In the genomic region with DNA sequence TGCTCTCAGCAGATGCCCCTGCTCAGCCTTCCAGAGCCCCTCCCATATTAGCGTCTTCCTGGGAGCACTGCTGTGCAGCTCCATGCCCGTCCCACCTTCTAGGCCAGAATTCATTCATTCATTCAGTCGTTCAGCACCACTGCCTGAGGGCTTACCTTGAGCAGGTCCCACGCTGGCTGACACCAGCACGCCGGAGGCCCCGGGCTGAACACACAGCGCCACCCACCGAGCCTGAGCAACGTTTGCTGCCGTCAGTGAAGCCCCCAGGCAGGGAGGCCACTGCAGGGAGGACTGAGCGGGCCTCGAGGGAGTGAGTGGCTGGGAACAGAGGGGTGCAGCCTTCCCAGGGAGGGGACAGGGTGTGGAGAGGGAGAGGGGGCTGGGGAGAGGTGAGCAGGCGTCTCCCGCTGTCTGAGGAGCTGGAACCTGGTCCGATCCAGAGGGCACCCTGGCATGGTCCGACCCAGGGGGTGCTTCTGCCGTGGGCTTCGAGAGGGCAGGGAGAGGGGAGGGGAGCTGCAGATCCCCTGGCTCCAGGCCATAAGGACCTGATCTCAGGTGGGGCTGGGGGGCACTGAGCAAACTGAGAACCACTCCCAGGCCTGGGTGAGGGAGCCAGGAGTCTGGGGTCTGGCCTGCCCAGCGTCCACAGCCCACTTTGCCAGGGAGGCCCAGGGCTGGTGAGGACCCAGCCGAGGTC, we compare ENCODE assay signal across 24 cellular contexts.
DNase-seq lines count a peak whose midpoint lies in the region; ATAC-seq, FAIRE-seq and TF ChIP-seq lines count a peak whose summit lies in the region.
"Had no signal": no experiment of that assay in that cellular context is flagged by ENCODE, and none has a peak within 500 bp of the region (broad histone marks: within the 10 kb centered on the region; RNA-seq: fewer than 3 reads in every experiment).

No MANE protein-coding gene starts in this region.

- H3K79me2 ChIP-seq in GM12878 (ENCODE audit: control insufficient read depth, insufficient read depth, low read length) (no peaks in the 10 kb centered on the region), neural progenitor cell (ENCODE audit: low read depth) (no peaks in the 10 kb centered on the region), trophoblast cell (ENCODE audit: control insufficient read depth, insufficient read depth, low read length, poor library complexity) (no peaks in the 10 kb centered on the region)

- no peaks in the 10 kb centered on the region for H3K79me1 ChIP-seq in trophoblast cell (ENCODE audit: low read length)

- no peak for DNase-seq in activated CD4-positive, alpha-beta T cell treated with anti-CD3 and anti-CD28 coated beads, Interleukin-2, amount 10 ng/mL, durations not matched to agents 24 days and 14 days
- no peak for DNase-seq in activated CD4-positive, alpha-beta T cell treated with anti-CD3 and anti-CD28 coated beads, Interleukin-2, amount 50 U/mL, for 48 hours
- DNase-seq in GM12878 (ENCODE audit: low read depth, low spot score): no peak
- DNase-seq in neural progenitor cell (ENCODE audit: low spot score): peak; percentile 34
- DNase-seq in middle frontal gyrus (ENCODE audit: extremely low spot score, low spot score): no peak
- DNase-seq in occipital lobe (lab: John Stamatoyannopoulos, UW): no peak
- DNase-seq in trophoblast cell: no peak
- DNase-seq: C1 segment of cervical spinal cord, DMS 273 treated with DMSO at 0.1 percent for 48 hours, GDM1, left ventricle myocardium inferior, MG63, NCI-H774, retina, SHP77 treated with DMSO at 0.1 percent for 48 hours, spleen had no signal

- H3K4me2 ChIP-seq in GM12878 (ENCODE audit: control insufficient read depth, insufficient read depth): no peak overlapping the region
- H3K4me2 ChIP-seq in neural progenitor cell: no peak overlapping the region
- H3K4me2 ChIP-seq in trophoblast cell (ENCODE audit: low read length): no peak overlapping the region
- H3K4me2 ChIP-seq: A549 had no signal

- RAD21 ChIA-PET in GM12878 (lab: Charles Lee; ENCODE audit: unreplicated experiment): no interaction called here

- SMC1A ChIA-PET in GM12878 (lab: Charles Lee; ENCODE audit: uncharacterized antibody, unreplicated experiment): no interaction called here

- H3K27me3 ChIP-seq in GM12878 (replicated peaks in 1 of 2; ENCODE audit: control insufficient read depth in 2 of 2, insufficient read depth in 2 of 2, low read length in 1 of 2): no peaks in the 10 kb centered on the region; a peak in 1 of 4 replicates
- H3K27me3 ChIP-seq in neural progenitor cell: no peaks in the 10 kb centered on the region
- no peaks in the 10 kb centered on the region for H3K27me3 ChIP-seq in trophoblast cell (ENCODE audit: insufficient read depth, low read length)
- H3K27me3 ChIP-seq: MG63, vagina had no signal

- H3K4me1 ChIP-seq in HEK293 (ENCODE audit: control insufficient read depth, insufficient read depth, low read length) (no peaks in the 10 kb centered on the region; the same call in 1 of the 2 replicates), GM12878 (ENCODE audit: control insufficient read depth, insufficient read depth, low read length) (no peaks in the 10 kb centered on the region), neural progenitor cell (peaks cover 11% of the 10 kb centered on the region), trophoblast cell (ENCODE audit: control insufficient read depth in 1 of 2, insufficient read depth in 2 of 2, low read length in 2 of 2) (no peaks in the 10 kb centered on the region)
- H3K4me1 ChIP-seq: A549, left ventricle myocardium inferior, spleen, vagina had no signal

- CTCF ChIA-PET in HEK293 (lab: Yijun Ruan, JAX) (interaction anchor here (0.6 to 2.0 kb wide), 4 partner anchors 115 to 884 kb away, joined by 3 to 9 read pairs (median 4); no protein-coding TSS in a partner anchor), GM12878 (lab: Yijun Ruan, JAX) (interaction anchor here (2.0 kb wide), 1 partner anchor 397 kb away, joined by 5 read pairs; no protein-coding TSS in a partner anchor)

- 40% methylated on average over 21 of the region's 21 CpGs for WGBS in GM12878 (ENCODE audit: insufficient coverage, insufficient replicate concordance, low lambda C conversion rate, missing lambda C conversion rate)
- WGBS in trophoblast cell (ENCODE audit: extremely low coverage, insufficient coverage, insufficient read length): no CpG with 5 or more reads among the region's 21 CpGs

- H3K27ac ChIP-seq in HEK293 (ENCODE audit: extremely low read depth, low read depth, low read length) (no peak overlapping the region), GM12878 (ENCODE audit: control insufficient read depth, insufficient read depth) (no peak overlapping the region), neural progenitor cell (no peak overlapping the region), trophoblast cell (ENCODE audit: low read depth, low read length) (no peak overlapping the region)
- H3K27ac ChIP-seq: A549, HL-60, vagina, VCaP had no signal

- H3K9ac ChIP-seq in GM12878 (ENCODE audit: control insufficient read depth, insufficient read depth, low read length): no peak overlapping the region
- H3K9ac ChIP-seq in neural progenitor cell: no peak overlapping the region
- H3K9ac ChIP-seq in trophoblast cell (ENCODE audit: low read length): no peak overlapping the region

- intact Hi-C loops in activated CD4-positive, alpha-beta T cell treated with anti-CD3 and anti-CD28 coated beads, Interleukin-2, amount 10 ng/mL, durations not matched to agents 24 days and 14 days (cut with micrococcal nuclease): loop anchor here (2.0 to 10.0 kb wide), 2 partner anchors 166 to 240 kb away; a partner anchor contains a TSS
- intact Hi-C loops in GM12878 (cut with micrococcal nuclease; ENCODE audit: unreplicated experiment): no loop called here

- no peaks in the 10 kb centered on the region for H3K27me3 Mint-ChIP-seq in activated CD4-positive, alpha-beta T cell treated with anti-CD3 and anti-CD28 coated beads, Interleukin-2, amount 10 ng/mL, durations not matched to agents 24 days and 14 days
- peaks cover 14% of the 10 kb centered on the region for H3K27me3 Mint-ChIP-seq in neural progenitor cell (ENCODE audit: insufficient read depth, low read depth)

- H3K18ac ChIP-seq in trophoblast cell (ENCODE audit: low read length): no peak overlapping the region

- TF ChIP-seq CTCF in HEK293 (tag by site-specific recombination; IDR thresholded peaks at IDR 0.05) (no peak), GM12878 (IDR thresholded peaks at IDR 0.05 in 2 of 3, conservative IDR thresholded peaks at IDR 0.05 in 1 of 3; ENCODE audit: control insufficient read depth in 2 of 3, extremely low read depth in 1 of 3, insufficient read depth in 1 of 3, low read depth in 3 of 3, low read length in 3 of 3) (no peak), neural progenitor cell (IDR thresholded peaks at IDR 0.05) (peak; percentile 25)

- H4K12ac ChIP-seq in trophoblast cell (ENCODE audit: low read depth, low read length): no peak overlapping the region

- peaks cover 6% of the 10 kb centered on the region for H3K9me3 Mint-ChIP-seq in activated CD4-positive, alpha-beta T cell treated with anti-CD3 and anti-CD28 coated beads, Interleukin-2, amount 10 ng/mL, durations not matched to agents 24 days and 14 days
- H3K9me3 Mint-ChIP-seq in neural progenitor cell: peaks cover 6% of the 10 kb centered on the region
- H3K9me3 Mint-ChIP-seq: activated naive CD8-positive, alpha-beta T cell treated with anti-CD3 and anti-CD28 coated beads, Interleukin-2, amount 50 U/mL, for 24 hours had no signal

- no peak overlapping the region for H2BK12ac ChIP-seq in trophoblast cell (ENCODE audit: low read length)

- H3K4me3 ChIP-seq in HEK293 (ENCODE audit: low read depth, low read length) (no peak overlapping the region), GM12878 (no peak overlapping the region), neural progenitor cell (no peak overlapping the region), trophoblast cell (ENCODE audit: low read depth, low read length) (no peak overlapping the region)
- H3K4me3 ChIP-seq: A549, left ventricle myocardium inferior, MG63, spleen, vagina had no signal

- H3K36me3 Mint-ChIP-seq in activated CD4-positive, alpha-beta T cell treated with anti-CD3 and anti-CD28 coated beads, Interleukin-2, amount 10 ng/mL, durations not matched to agents 24 days and 14 days (ENCODE audit: low read depth): peaks cover 4% of the 10 kb centered on the region
- H3K36me3 Mint-ChIP-seq in neural progenitor cell: no peaks in the 10 kb centered on the region
- H3K36me3 Mint-ChIP-seq: brain had no signal

- no peak for TF ChIP-seq EP300 in GM12878 (IDR thresholded peaks at IDR 0.05; ENCODE audit: borderline replicate concordance in 1 of 2, control insufficient read depth in 1 of 2, low read depth in 2 of 2, low read length in 2 of 2)

- H3K9me3 ChIP-seq in HEK293 (ENCODE audit: control insufficient read depth, insufficient read depth, low read depth, low read length): no peaks in the 10 kb centered on the region
- H3K9me3 ChIP-seq in GM12878 (replicated peaks; ENCODE audit: control insufficient read depth, insufficient read depth, low read length): no peaks in the 10 kb centered on the region; the same call in 2 of the 3 replicates
- H3K9me3 ChIP-seq in neural progenitor cell (ENCODE audit: low read depth): no peaks in the 10 kb centered on the region
- peaks cover 4% of the 10 kb centered on the region for H3K9me3 ChIP-seq in trophoblast cell (ENCODE audit: insufficient read depth, low read depth, low read length)

- in situ Hi-C loops in GM12878 (cut with MboI): no loop called here

- peaks cover 23% of the 10 kb centered on the region for H3K4me1 Mint-ChIP-seq in activated CD4-positive, alpha-beta T cell treated with anti-CD3 and anti-CD28 coated beads, Interleukin-2, amount 10 ng/mL, durations not matched to agents 24 days and 14 days
- peaks cover 27% of the 10 kb centered on the region for H3K4me1 Mint-ChIP-seq in neural progenitor cell
- H3K4me1 Mint-ChIP-seq: IgD-negative memory B cell had no signal

- no peak overlapping the region for H3K4ac ChIP-seq in trophoblast cell (ENCODE audit: low read depth, low read length)

- no peak overlapping the region for H3K14ac ChIP-seq in trophoblast cell (ENCODE audit: low read length)

- no peak overlapping the region for H3K23ac ChIP-seq in trophoblast cell (ENCODE audit: low read length)

- no TSS peak for BruUV-seq in GM12878 (replicated peaks; lab: Mats Ljungman, UMichigan)

- H4K20me1 ChIP-seq in GM12878 (ENCODE audit: control insufficient read depth, insufficient read depth): no peaks in the 10 kb centered on the region
- H4K20me1 ChIP-seq in neural progenitor cell (ENCODE audit: low read depth): no peaks in the 10 kb centered on the region

- no peak for ATAC-seq in GM12878

- no peak overlapping the region for H2BK120ac ChIP-seq in trophoblast cell (ENCODE audit: insufficient read depth, low read length, poor library complexity)

- peak overlapping the region; percentile 99 for H3K27ac Mint-ChIP-seq in activated CD4-positive, alpha-beta T cell treated with anti-CD3 and anti-CD28 coated beads, Interleukin-2, amount 10 ng/mL, durations not matched to agents 24 days and 14 days
- peak overlapping the region; percentile 89 for H3K27ac Mint-ChIP-seq in neural progenitor cell

- no peak for FAIRE-seq in GM12878 (lab: Jason Lieb, UNC)
- FAIRE-seq: A549 had no signal

- H2AFZ ChIP-seq in GM12878 (ENCODE audit: control insufficient read depth, low read depth, low read length) (no peak overlapping the region), neural progenitor cell (replicated peaks) (no peak overlapping the region), trophoblast cell (ENCODE audit: insufficient read depth, low read length, poor library complexity) (no peak overlapping the region)

- no peak overlapping the region for H3K4me3 Mint-ChIP-seq in activated CD4-positive, alpha-beta T cell treated with anti-CD3 and anti-CD28 coated beads, Interleukin-2, amount 10 ng/mL, durations not matched to agents 24 days and 14 days
- H3K4me3 Mint-ChIP-seq in neural progenitor cell: no peak overlapping the region
- H3K4me3 Mint-ChIP-seq: activated naive CD8-positive, alpha-beta T cell treated with anti-CD3 and anti-CD28 coated beads, Interleukin-2, amount 50 U/mL, for 24 hours; brain; IgD-negative memory B cell had no signal

- no peak overlapping the region for H4K91ac ChIP-seq in trophoblast cell (ENCODE audit: low read depth, low read length)

- H3K36me3 ChIP-seq in HEK293 (ENCODE audit: control insufficient read depth in 2 of 2, insufficient read depth in 1 of 2, low read length in 2 of 2) (no peaks in the 10 kb centered on the region), GM12878 (ENCODE audit: control insufficient read depth in 2 of 2, insufficient read depth in 2 of 2, low read length in 1 of 2) (no peaks in the 10 kb centered on the region), neural progenitor cell (no peaks in the 10 kb centered on the region), trophoblast cell (ENCODE audit: control insufficient read depth in 1 of 2, insufficient read depth in 2 of 2, low read length in 2 of 2) (no peaks in the 10 kb centered on the region)
- H3K36me3 ChIP-seq: left ventricle myocardium inferior, MG63, spleen, vagina had no signal

- POLR2A ChIA-PET in HEK293 (lab: Yijun Ruan, JAX) (interaction anchor here (1.2 kb wide), 1 partner anchor 47 kb away, joined by 3 read pairs; no protein-coding TSS in a partner anchor), GM12878 (lab: Charles Lee) (no interaction called here)

- no peak overlapping the region for H2BK5ac ChIP-seq in trophoblast cell (ENCODE audit: low read depth, low read length, poor library complexity)

- no peak overlapping the region for H4K8ac ChIP-seq in trophoblast cell (ENCODE audit: low read depth, low read length)

- TF ChIP-seq RAD21 in GM12878 (IDR thresholded peaks at IDR 0.05; ENCODE audit: insufficient read depth, low read depth, low read length): no peak

- no peak for TF ChIP-seq POLR2A in GM12878 (IDR thresholded peaks at IDR 0.05; ENCODE audit: low read depth, low read length)

- H2AK5ac ChIP-seq in trophoblast cell (ENCODE audit: low read length): no peak overlapping the region

- H3F3A ChIP-seq in neural progenitor cell (ENCODE audit: low read depth): no peaks in the 10 kb centered on the region
